ENCODE assay signal across 8 cellular contexts in genomic region chr1:31934706-31935629, GRCh38. TPM values are rescaled to one million over a fixed set of nuclear protein-coding genes. Genes with fewer than 3 reads are reported as not detected.
DNase-seq lines count a peak whose midpoint lies in the region; ATAC-seq and TF ChIP-seq lines count a peak whose summit lies in the region.

No MANE protein-coding gene starts in this region.

- peaks cover 6% of the 10 kb centered on the region for H3K27me3 Mint-ChIP-seq in H9 (ENCODE audit: low read depth)

- peaks cover 4% of the 10 kb centered on the region for H4K20me1 ChIP-seq in H9 (ENCODE audit: control insufficient read depth, insufficient read depth, insufficient read length)

- H3K79me1 ChIP-seq in H9 (ENCODE audit: insufficient read depth, low read depth, low read length, poor library complexity, severe bottlenecking): no peaks in the 10 kb centered on the region

- no peak overlapping the region for H2AK5ac ChIP-seq in H9 (ENCODE audit: insufficient read length, low read length)

- H3K9me3 Mint-ChIP-seq in H9: no peaks in the 10 kb centered on the region

- H3T11ph ChIP-seq in H9 (ENCODE audit: low read length): no peak overlapping the region

- H3K4me1 Mint-ChIP-seq in H9: peaks cover 59 to 70% of the 10 kb centered on the region in 2 experiments

- no peak overlapping the region for H2BK20ac ChIP-seq in H9 (ENCODE audit: low read depth, low read length, poor library complexity, severe bottlenecking)

- H4K8ac ChIP-seq in H9 (replicated peaks; ENCODE audit: insufficient read length, low read depth, low read length): no peak overlapping the region

- H4K91ac ChIP-seq in H9 (ENCODE audit: insufficient read length, low read depth, low read length): no peak overlapping the region

- no peak overlapping the region for H4K5ac ChIP-seq in H9 (ENCODE audit: insufficient read length, low read depth, low read length)

- H3K9me3 ChIP-seq in H9 (ENCODE audit: control insufficient read depth, low read depth, low read length): no peaks in the 10 kb centered on the region
- H3K9me3 ChIP-seq in neutrophil: no peaks in the 10 kb centered on the region

- peak overlapping the region; percentile 20 to 98; a peak in 3 of 5 replicates for H3K4me3 Mint-ChIP-seq in H9

- no peak overlapping the region for H2AFZ ChIP-seq in H9 (ENCODE audit: low read length)

- no peaks in the 10 kb centered on the region for H3K36me3 ChIP-seq in neutrophil

- peaks cover 0 to 9% (median 2%) of the 10 kb centered on the region in 3 experiments; a peak in 4 of 7 replicates for H3K36me3 Mint-ChIP-seq in H9 (ENCODE audit: insufficient read depth in 1 of 3, low read depth in 3 of 3)

- H3K27ac Mint-ChIP-seq in H9: peak overlapping the region in 2 of 3 experiments; percentile 83 to 88; a peak in 6 of 7 replicates

- H3K9ac ChIP-seq in H9 (ENCODE audit: extremely low read depth, insufficient read length, low read length): no peak overlapping the region

- no peak overlapping the region for H3K27ac ChIP-seq in H9 (ENCODE audit: insufficient read length, low read depth, low read length)
- H3K27ac ChIP-seq in neutrophil: peak overlapping the region; percentile 97

- intact Hi-C loops in posterior cingulate gyrus (cut with DNase I): loop anchor here (10.0 kb wide), 2 partner anchors 90 to 140 kb away; no protein-coding TSS in a partner anchor

- peaks cover 6% of the 10 kb centered on the region for H3K23me2 ChIP-seq in H9 (ENCODE audit: insufficient read length, low read depth, low read length, poor library complexity, severe bottlenecking)

- no peak overlapping the region for H3K14ac ChIP-seq in H9 (ENCODE audit: insufficient read depth, low read length)

- no peak for TF ChIP-seq CTCF in H9 (conservative IDR thresholded peaks at IDR 0.05)
- TF ChIP-seq CTCF in neutrophil (IDR thresholded peaks at IDR 0.05): no peak

- no peak overlapping the region for H3K4me2 ChIP-seq in H9 (ENCODE audit: insufficient read depth, insufficient read length, low read length)

- no peak overlapping the region for H2BK15ac ChIP-seq in H9 (ENCODE audit: low read depth, low read length)

- DNase-seq in H9: no peak
- peak; percentile 80 for DNase-seq in RKO (ENCODE audit: low spot score)
- peak; percentile 56 for DNase-seq in dedifferentiated amniotic fluid mesenchymal stem cell (ENCODE audit: extremely low spot score)
- no peak for DNase-seq in posterior cingulate gyrus
- DNase-seq in midbrain (lab: John Stamatoyannopoulos, UW): no peak
- DNase-seq in NCI-H1105 treated with DMSO at 0.1 percent for 48 hours (lab: John Stamatoyannopoulos, UW): no peak

- H2BK5ac ChIP-seq in H9 (ENCODE audit: insufficient read length, low read length): no peak overlapping the region

- no peak overlapping the region for H3K4ac ChIP-seq in H9 (ENCODE audit: low read depth, low read length)

- H3K79me2 ChIP-seq in H9 (ENCODE audit: insufficient read depth, low read length): peaks cover 52% of the 10 kb centered on the region

- H3K27me3 ChIP-seq in H9 (ENCODE audit: insufficient read depth, low read length) (no peaks in the 10 kb centered on the region), neutrophil (no peaks in the 10 kb centered on the region)

- no peak overlapping the region for H2BK12ac ChIP-seq in H9 (ENCODE audit: insufficient read length, low read depth, low read length)

- no peak overlapping the region for H3K18ac ChIP-seq in H9 (ENCODE audit: insufficient read length, low read depth, low read length)

- no peak for ATAC-seq in GM18498 (IDR thresholded peaks at IDR 0.05; ENCODE audit: unreplicated experiment)

- H2BK120ac ChIP-seq in H9 (ENCODE audit: low read depth, low read length, poor library complexity, severe bottlenecking): no peak overlapping the region

- H3K23ac ChIP-seq in H9 (ENCODE audit: insufficient read length, low read depth, low read length): no peak overlapping the region

- H3K4me1 ChIP-seq in H9 (ENCODE audit: insufficient read depth, low read length) (peaks cover 3% of the 10 kb centered on the region; the same call in 1 of the 2 replicates), neutrophil (ENCODE audit: control insufficient read depth in 1 of 2, insufficient read depth in 1 of 2, low read depth in 1 of 2, low read length in 1 of 2) (peaks cover 86 to 90% of the 10 kb centered on the region in 2 experiments)

- no peak overlapping the region for H3K56ac ChIP-seq in H9 (ENCODE audit: insufficient read length, low read depth, low read length)

- no CpG with 5 or more reads among the region's 8 CpGs for WGBS in H9 (ENCODE audit: extremely low coverage, insufficient read length, low lambda C conversion rate)

- no peak overlapping the region for H3K4me3 ChIP-seq in neutrophil (ENCODE audit: low read depth in 1 of 2, low read length in 1 of 2)

RNA-seq across cellular contexts. Expression of gene PTP4A2, which starts 3.2 kb away (rescaled TPM):
- 191 and 192 TPM in 2 replicates for total RNA-seq in H9 (2021)

Comparison
In these comparisons a context has a peak if more than half of its experiments do, and no peak if none do; other contexts are left out.
1. DNase-seq: peak in RKO (single experiment) and dedifferentiated amniotic fluid mesenchymal stem cell (single experiment); none in H9 (single experiment), posterior cingulate gyrus (0 of 10), midbrain (single experiment) and NCI-H1105 treated with DMSO at 0.1 percent for 48 hours (single experiment).